In genomic region chr12:29310899-29311298, GRCh38 we compare ENCODE assay signal across 36 cellular contexts.
DNase-seq lines count a peak whose midpoint lies in the region; ATAC-seq, FAIRE-seq and TF ChIP-seq lines count a peak whose summit lies in the region.
"Had no signal": no experiment of that assay in that cellular context is flagged by ENCODE, and none has a peak within 500 bp of the region (broad histone marks: within the 10 kb centered on the region; RNA-seq: fewer than 3 reads in every experiment).

No MANE protein-coding gene starts in this region.

- H3K4me1 Mint-ChIP-seq in activated CD8-positive, alpha-beta T cell treated with anti-CD3 and anti-CD28 coated beads for 36 hours (ENCODE audit: low read depth): no peaks in the 10 kb centered on the region
- H3K4me1 Mint-ChIP-seq: B cell; CD14-positive monocyte; CD4-positive, alpha-beta memory T cell; CD4-positive, CD25-positive, alpha-beta regulatory T cell; CD8-positive, alpha-beta memory T cell had no signal

- no peaks in the 10 kb centered on the region for H3K36me3 ChIP-seq in mucosa of descending colon (ENCODE audit: low read depth)
- peaks cover 0 to 3% of the 10 kb centered on the region in 2 donors for H3K36me3 ChIP-seq in small intestine (ENCODE audit: control insufficient read depth in 2 of 2, insufficient read depth in 2 of 2, low read length in 2 of 2)
- no peaks in the 10 kb centered on the region for H3K36me3 ChIP-seq in transverse colon
- no peaks in the 10 kb centered on the region for H3K36me3 ChIP-seq in stomach

- H3K4me3 ChIP-seq in mucosa of descending colon (no peak overlapping the region), small intestine (ENCODE audit: low read depth in 1 of 2, low read length in 2 of 2) (no peak overlapping the region), transverse colon (no peak overlapping the region), stomach (no peak overlapping the region)
- H3K4me3 ChIP-seq: A549; BLaER1; BLaER1 treated with 17β-estradiol and CSF1 and Interleukin-3, amounts not matched to agents 10 nM and 100 nM had no signal

- TF ChIP-seq CTCF in mucosa of descending colon (IDR thresholded peaks at IDR 0.05) (no peak), transverse colon (IDR thresholded peaks at IDR 0.05) (peak in 1 of 5 experiments; percentile 20), stomach (IDR thresholded peaks at IDR 0.05) (no peak)
- TF ChIP-seq CTCF in activated CD8-positive, alpha-beta T cell treated with anti-CD3 and anti-CD28 coated beads for 36 hours (IDR thresholded peaks at IDR 0.05): no peak

- H3K27me3 ChIP-seq in small intestine (ENCODE audit: control insufficient read depth in 2 of 2, insufficient read depth in 2 of 2, low read length in 2 of 2): no peaks in the 10 kb centered on the region
- H3K27me3 ChIP-seq in transverse colon: no peaks in the 10 kb centered on the region
- no peaks in the 10 kb centered on the region for H3K27me3 ChIP-seq in stomach
- H3K27me3 ChIP-seq: BE2C; BLaER1; BLaER1 treated with 17β-estradiol and CSF1 and Interleukin-3, amounts not matched to agents 10 nM and 100 nM had no signal

- TF ChIP-seq EP300 in transverse colon (IDR thresholded peaks at IDR 0.05; ENCODE audit: low read depth) (no peak), stomach (IDR thresholded peaks at IDR 0.05) (no peak)

- 27 to 77% (median 61%) methylated on average over 4 of the region's 4 CpGs for WGBS in small intestine, 3 donors
- 69 to 80% methylated on average over 4 of the region's 4 CpGs for WGBS in transverse colon (ENCODE audit: low coverage in 1 of 2), 2 donors
- 87 to 97% (median 96%) methylated on average over 4 of the region's 4 CpGs for WGBS in stomach, 5 donors

- POLR2A ChIA-PET in activated CD8-positive, alpha-beta T cell treated with anti-CD3 and anti-CD28 coated beads for 36 hours (lab: Charles Lee): no interaction called here

- TF ChIP-seq POLR2A in transverse colon (IDR thresholded peaks at IDR 0.05): no peak
- no peak for TF ChIP-seq POLR2A in stomach (IDR thresholded peaks at IDR 0.05)

- FAIRE-seq in small intestine (lab: Jason Lieb, UNC): no peak
- FAIRE-seq: A549, D721Med had no signal

- in situ Hi-C loops in transverse colon (cut with MboI; ENCODE audit: low pct_ligation_motif_present in 1 of 4, low pct_unique_long_range_greater_than_20kb in 1 of 4, low sequenced_read_pairs in 3 of 4): loop anchor here in 2 of 4 donors (10.0 kb wide), 2 partner anchors 236 to 246 kb away; no protein-coding TSS in a partner anchor

- H3K4me3 Mint-ChIP-seq in activated CD8-positive, alpha-beta T cell treated with anti-CD3 and anti-CD28 coated beads for 36 hours: no peak overlapping the region
- H3K4me3 Mint-ChIP-seq: B cell; CD14-positive monocyte; CD4-positive, alpha-beta memory T cell; CD4-positive, alpha-beta T cell; CD4-positive, CD25-positive, alpha-beta regulatory T cell; CD8-positive, alpha-beta memory T cell; CD8-positive, alpha-beta T cell had no signal

- CTCF ChIA-PET in activated CD8-positive, alpha-beta T cell treated with anti-CD3 and anti-CD28 coated beads for 36 hours (lab: Charles Lee): interaction anchor here (1.5 to 2.4 kb wide), 2 partner anchors 118 to 223 kb away, joined by 3 to 9 read pairs; no protein-coding TSS in a partner anchor

- no peaks in the 10 kb centered on the region for H3K9me3 Mint-ChIP-seq in activated CD8-positive, alpha-beta T cell treated with anti-CD3 and anti-CD28 coated beads for 36 hours
- H3K9me3 Mint-ChIP-seq: CD14-positive monocyte; CD4-positive, alpha-beta memory T cell; CD4-positive, alpha-beta T cell; CD4-positive, CD25-positive, alpha-beta regulatory T cell; CD8-positive, alpha-beta memory T cell; CD8-positive, alpha-beta T cell had no signal

- intact Hi-C loops in left colon (cut with DNase I, micrococcal nuclease): no loop called here
- intact Hi-C loops in mucosa of descending colon (cut with DNase I, micrococcal nuclease): loop anchor here (10.0 kb wide), 2 partner anchors 226 to 246 kb away; no protein-coding TSS in a partner anchor
- intact Hi-C loops in transverse colon (cut with DNase I; ENCODE audit: low total_unique reads): loop anchor here (10.0 kb wide), 1 partner anchor 236 kb away; no protein-coding TSS in a partner anchor
- intact Hi-C loops in stomach (cut with DNase I; ENCODE audit: low total_unique reads): no loop called here
- intact Hi-C loops in activated CD8-positive, alpha-beta T cell treated with anti-CD3 and anti-CD28 coated beads for 36 hours (cut with micrococcal nuclease): no loop called here

- peaks cover 5% of the 10 kb centered on the region for H3K4me1 ChIP-seq in mucosa of descending colon (ENCODE audit: low read depth)
- no peaks in the 10 kb centered on the region for H3K4me1 ChIP-seq in small intestine (ENCODE audit: control insufficient read depth in 2 of 2, insufficient read depth in 1 of 2, low read depth in 1 of 2, low read length in 1 of 2)
- peaks cover 0 to 14% (median 3%) of the 10 kb centered on the region in 4 donors for H3K4me1 ChIP-seq in transverse colon
- no peaks in the 10 kb centered on the region for H3K4me1 ChIP-seq in stomach
- H3K4me1 ChIP-seq: A549; BLaER1; BLaER1 treated with 17β-estradiol and CSF1 and Interleukin-3, amounts not matched to agents 10 nM and 100 nM; Caco-2 had no signal

- no peak overlapping the region for H3K27ac Mint-ChIP-seq in activated CD8-positive, alpha-beta T cell treated with anti-CD3 and anti-CD28 coated beads for 36 hours
- H3K27ac Mint-ChIP-seq: B cell; CD4-positive, alpha-beta T cell; CD8-positive, alpha-beta memory T cell; CD8-positive, alpha-beta T cell had no signal

- no peak overlapping the region for H3K27ac ChIP-seq in small intestine (ENCODE audit: low read depth in 1 of 2, low read length in 1 of 2)
- H3K27ac ChIP-seq in transverse colon: peak overlapping the region in 3 of 4 donors; percentile 7 to 19 (median 14)
- no peak overlapping the region for H3K27ac ChIP-seq in stomach
- H3K27ac ChIP-seq: 22Rv1; A549; BLaER1; BLaER1 treated with 17β-estradiol and CSF1 and Interleukin-3, amounts not matched to agents 10 nM and 100 nM; C4-2B had no signal

- ATAC-seq in left colon (peak; percentile 88), mucosa of descending colon (peak; percentile 74), GM21367 (IDR thresholded peaks at IDR 0.05; ENCODE audit: unreplicated experiment) (no peak), GM19324 (IDR thresholded peaks at IDR 0.05; ENCODE audit: low FRiP score, unreplicated experiment) (no peak)
- ATAC-seq in activated CD8-positive, alpha-beta T cell treated with anti-CD3 and anti-CD28 coated beads for 36 hours: no peak
- ATAC-seq: A549; CD8-positive, alpha-beta T cell had no signal

- H3K27me3 Mint-ChIP-seq in activated CD8-positive, alpha-beta T cell treated with anti-CD3 and anti-CD28 coated beads for 36 hours: no peaks in the 10 kb centered on the region
- H3K27me3 Mint-ChIP-seq: B cell; CD4-positive, alpha-beta memory T cell; CD4-positive, alpha-beta T cell; CD4-positive, CD25-positive, alpha-beta regulatory T cell had no signal

- no peak for DNase-seq in left colon
- DNase-seq in mucosa of descending colon: peak in 1 of 3 donors; percentile 20
- DNase-seq in small intestine: peak; percentile 16
- no peak for DNase-seq in transverse colon
- no peak for DNase-seq in stomach
- DNase-seq in activated CD8-positive, alpha-beta T cell treated with anti-CD3 and anti-CD28 coated beads for 36 hours: no peak
- DNase-seq: 8988T; ACHN; AML-193; BE2C; C1 segment of cervical spinal cord; Caco-2; Calu3; CD4-positive, alpha-beta memory T cell; CD4-positive, alpha-beta T cell; CD4-positive, CD25-positive, alpha-beta regulatory T cell; CD8-positive, alpha-beta memory T cell; CD8-positive, alpha-beta T cell; COR-L47; DMS 273 treated with DMSO at 0.1 percent for 48 hours; DMS153; DMS53; DMS79; DMS79 treated with DMSO at 0.1 percent for 48 hours; DND-41; EL had no signal

- H3K9me3 ChIP-seq in mucosa of descending colon: no peaks in the 10 kb centered on the region
- no peaks in the 10 kb centered on the region for H3K9me3 ChIP-seq in small intestine (ENCODE audit: control insufficient read depth, low read depth)
- no peaks in the 10 kb centered on the region for H3K9me3 ChIP-seq in transverse colon
- no peaks in the 10 kb centered on the region for H3K9me3 ChIP-seq in stomach
- H3K9me3 ChIP-seq: A549; BE2C; BLaER1; BLaER1 treated with 17β-estradiol and CSF1 and Interleukin-3, amounts not matched to agents 10 nM and 100 nM; Caco-2 had no signal

- H3K36me3 Mint-ChIP-seq in activated CD8-positive, alpha-beta T cell treated with anti-CD3 and anti-CD28 coated beads for 36 hours (ENCODE audit: low read depth): peaks cover 1% of the 10 kb centered on the region

Comparison
In these comparisons a context has a peak if more than half of its experiments do, and no peak if none do; other contexts are left out.
1. ATAC-seq: peak in left colon (single experiment) and mucosa of descending colon (single experiment); none in GM21367 (single experiment), activated CD8-positive, alpha-beta T cell treated with anti-CD3 and anti-CD28 coated beads for 36 hours (single experiment) and GM19324 (single experiment).
2. H3K27ac ChIP-seq: peak in transverse colon (3 of 4); none in small intestine (0 of 2) and stomach (0 of 5).
3. intact Hi-C loops: an anchor here in mucosa of descending colon (10.0 kb wide) and transverse colon (10.0 kb wide); none called in left colon, stomach and activated CD8-positive, alpha-beta T cell treated with anti-CD3 and anti-CD28 coated beads for 36 hours.